In the genomic region with DNA sequence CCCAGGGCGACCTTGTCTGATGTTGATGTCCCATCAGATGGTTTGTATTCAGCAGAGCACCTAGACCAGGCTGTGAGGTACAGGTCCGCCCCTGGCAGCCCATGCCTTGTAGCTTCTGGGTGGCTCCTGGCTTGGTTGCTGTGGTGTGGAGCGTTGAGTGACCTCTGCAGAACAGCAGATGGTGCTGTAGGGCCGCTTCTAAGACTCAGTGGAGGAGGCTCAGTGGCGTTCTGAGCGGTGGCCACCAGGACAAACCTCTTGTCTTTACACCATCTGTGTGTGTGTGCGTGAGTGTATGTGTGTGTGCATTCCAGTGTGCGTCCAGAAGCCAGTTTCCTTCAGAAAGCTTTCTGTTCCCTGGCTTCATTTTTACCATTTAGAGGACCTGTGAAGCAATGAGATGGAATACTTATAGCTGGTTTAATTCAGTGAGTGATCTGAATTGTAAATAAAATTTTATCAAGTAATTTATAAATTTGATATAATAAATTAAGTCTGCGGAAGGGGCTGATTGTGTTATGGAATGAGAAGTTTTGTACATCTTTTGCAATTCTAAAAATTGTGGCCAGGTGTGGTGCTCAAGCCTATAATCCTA, we compare ENCODE assay signal across 8 cellular contexts.
A peak's percentile ranks its signal among the peaks of the same experiment; 100 is the strongest.
DNase-seq lines count a peak whose midpoint lies in the region; ATAC-seq and TF ChIP-seq lines count a peak whose summit lies in the region.

No MANE protein-coding gene starts in this region.

- intact Hi-C loops in activated CD4-positive, alpha-beta memory T cell treated with anti-CD3 and anti-CD28 coated beads for 36 hours (cut with micrococcal nuclease): no loop called here

- no peak overlapping the region for H2AK5ac ChIP-seq in mesendoderm (ENCODE audit: low read length)

- H3K27me3 ChIP-seq in endodermal cell (ENCODE audit: control insufficient read depth, insufficient read depth, low read length, poor library complexity, severe bottlenecking) (no peaks in the 10 kb centered on the region), mesendoderm (ENCODE audit: insufficient read depth, low read length, poor library complexity) (no peaks in the 10 kb centered on the region)

- H3K79me2 ChIP-seq in mesendoderm (ENCODE audit: control insufficient read depth, insufficient read depth, low read length): no peaks in the 10 kb centered on the region

- H3K27ac ChIP-seq in endodermal cell (ENCODE audit: low read depth, low read length): no peak overlapping the region
- no peak overlapping the region for H3K27ac ChIP-seq in mesendoderm (ENCODE audit: low read depth, low read length)

- peak; percentile 98 for ATAC-seq in stimulated activated memory B cell treated with anti-CD40 and anti-IgM and Interleukin-4, amounts not matched to agents 10 μg/mL and 1 μg/mL and 100 μg/mL, for 72 hours

- no peak overlapping the region for H3K9ac ChIP-seq in endodermal cell (ENCODE audit: extremely low read depth, low read length, poor library complexity, severe bottlenecking)
- no peak overlapping the region for H3K9ac ChIP-seq in mesendoderm (ENCODE audit: low read length)

- no peak overlapping the region for H3K4ac ChIP-seq in mesendoderm (ENCODE audit: low read depth, low read length)

- H3K4me2 ChIP-seq in mesendoderm (ENCODE audit: low read length): no peak overlapping the region

- H3K4me1 ChIP-seq in endodermal cell (ENCODE audit: control insufficient read depth, insufficient read depth, low read length) (no peaks in the 10 kb centered on the region), mesendoderm (ENCODE audit: control insufficient read depth, low read depth, low read length) (no peaks in the 10 kb centered on the region)

- no peaks in the 10 kb centered on the region for H3K79me1 ChIP-seq in mesendoderm (ENCODE audit: low read length)

- TF ChIP-seq CTCF in endodermal cell (conservative IDR thresholded peaks at IDR 0.05): peak; percentile 95

- H3K36me3 ChIP-seq in endodermal cell (ENCODE audit: control insufficient read depth, insufficient read depth, low read length) (no peaks in the 10 kb centered on the region), mesendoderm (ENCODE audit: control insufficient read depth, insufficient read depth, low read length) (peaks cover 3% of the 10 kb centered on the region)

- H3K4me3 ChIP-seq in endodermal cell (ENCODE audit: low read length): no peak overlapping the region
- no peak overlapping the region for H3K4me3 ChIP-seq in mesendoderm (ENCODE audit: low read length)

- no peak overlapping the region for H2BK5ac ChIP-seq in mesendoderm (ENCODE audit: low read length)

- CTCF ChIA-PET in activated CD4-positive, alpha-beta memory T cell treated with anti-CD3 and anti-CD28 coated beads for 36 hours (lab: Charles Lee): interaction anchor here (0.6 to 10.6 kb wide), 23 partner anchors 8 to 679 kb away, joined by 3 to 214 read pairs (median 4); partner anchors contain the start of gene POFUT2

- H3K23ac ChIP-seq in mesendoderm (ENCODE audit: low read length): no peak overlapping the region

- no peaks in the 10 kb centered on the region for H3K9me3 ChIP-seq in endodermal cell (ENCODE audit: control insufficient read depth, low read length)

- no peak overlapping the region for H3K4me3 Mint-ChIP-seq in activated CD4-positive, alpha-beta memory T cell treated with anti-CD3 and anti-CD28 coated beads for 36 hours
- no peak overlapping the region for H3K4me3 Mint-ChIP-seq in endodermal cell
- no peak overlapping the region for H3K4me3 Mint-ChIP-seq in stimulated activated memory B cell treated with anti-CD40 and anti-IgM and Interleukin-4, amounts not matched to agents 10 μg/mL and 1 μg/mL and 100 μg/mL, for 72 hours

- POLR2A ChIA-PET in activated CD4-positive, alpha-beta memory T cell treated with anti-CD3 and anti-CD28 coated beads for 36 hours (lab: Charles Lee): no interaction called here

- no peaks in the 10 kb centered on the region for H3K27me3 Mint-ChIP-seq in activated CD4-positive, alpha-beta memory T cell treated with anti-CD3 and anti-CD28 coated beads for 36 hours
- no peaks in the 10 kb centered on the region for H3K27me3 Mint-ChIP-seq in endodermal cell (ENCODE audit: insufficient read depth)
- H3K27me3 Mint-ChIP-seq in stimulated activated memory B cell treated with anti-CD40 and anti-IgM and Interleukin-4, amounts not matched to agents 10 μg/mL and 1 μg/mL and 100 μg/mL, for 72 hours: no peaks in the 10 kb centered on the region

- WGBS in endodermal cell (ENCODE audit: insufficient coverage in 1 of 2, insufficient read length in 1 of 2), 2 experiments: 30 to 83% methylated on average over 1 to 9 of the region's 9 CpGs
- 100% methylated on average over 1 of the region's 9 CpGs for WGBS in mesendoderm (ENCODE audit: extremely low coverage, insufficient coverage, low lambda C conversion rate)

- no peak overlapping the region for H4K5ac ChIP-seq in mesendoderm (ENCODE audit: low read length)

- H3K18ac ChIP-seq in mesendoderm (ENCODE audit: low read length): no peak overlapping the region

- no peak overlapping the region for H4K8ac ChIP-seq in mesendoderm (ENCODE audit: low read depth, low read length)

- no peaks in the 10 kb centered on the region for H3K9me3 Mint-ChIP-seq in activated CD4-positive, alpha-beta memory T cell treated with anti-CD3 and anti-CD28 coated beads for 36 hours
- H3K9me3 Mint-ChIP-seq in endodermal cell: no peaks in the 10 kb centered on the region
- H3K9me3 Mint-ChIP-seq in stimulated activated memory B cell treated with anti-CD40 and anti-IgM and Interleukin-4, amounts not matched to agents 10 μg/mL and 1 μg/mL and 100 μg/mL, for 72 hours: no peaks in the 10 kb centered on the region

- no peak overlapping the region for H3K56ac ChIP-seq in mesendoderm (ENCODE audit: low read length)

- H3K4me1 Mint-ChIP-seq in activated CD4-positive, alpha-beta memory T cell treated with anti-CD3 and anti-CD28 coated beads for 36 hours (ENCODE audit: low read depth): peaks cover 4% of the 10 kb centered on the region
- H3K4me1 Mint-ChIP-seq in endodermal cell: peaks cover 1% of the 10 kb centered on the region
- peaks cover 15% of the 10 kb centered on the region for H3K4me1 Mint-ChIP-seq in stimulated activated memory B cell treated with anti-CD40 and anti-IgM and Interleukin-4, amounts not matched to agents 10 μg/mL and 1 μg/mL and 100 μg/mL, for 72 hours

- peaks cover 5% of the 10 kb centered on the region for H3K36me3 Mint-ChIP-seq in activated CD4-positive, alpha-beta memory T cell treated with anti-CD3 and anti-CD28 coated beads for 36 hours
- H3K36me3 Mint-ChIP-seq in endodermal cell (ENCODE audit: low read depth): peaks cover 2% of the 10 kb centered on the region
- peaks cover 32% of the 10 kb centered on the region for H3K36me3 Mint-ChIP-seq in stimulated activated memory B cell treated with anti-CD40 and anti-IgM and Interleukin-4, amounts not matched to agents 10 μg/mL and 1 μg/mL and 100 μg/mL, for 72 hours

- H2BK15ac ChIP-seq in mesendoderm (replicated peaks; ENCODE audit: low read depth): no peak overlapping the region

- DNase-seq in activated gamma-delta T cell treated with Interleukin-2 at 50 U/mL for 16 hours (peak; percentile 55), activated gamma-delta T cell (lab: John Stamatoyannopoulos, UW) (no peak), HK-2 (ENCODE audit: unreplicated experiment) (peak; percentile 75), NCI-H82 (lab: John Stamatoyannopoulos, UW) (peak; percentile 94), endodermal cell (peak; percentile 95), mesendoderm (peak; percentile 97)
- DNase-seq in activated CD4-positive, alpha-beta memory T cell treated with anti-CD3 and anti-CD28 coated beads for 36 hours: peak; percentile 77

- H2BK120ac ChIP-seq in mesendoderm (ENCODE audit: low read depth, low read length): no peak overlapping the region

- H3K27ac Mint-ChIP-seq in activated CD4-positive, alpha-beta memory T cell treated with anti-CD3 and anti-CD28 coated beads for 36 hours: no peak overlapping the region
- no peak overlapping the region for H3K27ac Mint-ChIP-seq in endodermal cell
- H3K27ac Mint-ChIP-seq in stimulated activated memory B cell treated with anti-CD40 and anti-IgM and Interleukin-4, amounts not matched to agents 10 μg/mL and 1 μg/mL and 100 μg/mL, for 72 hours: no peak overlapping the region
